Comparison of ENCODE assay signal across 11 cellular contexts in genomic region chr3:149401215-149401925, GRCh38. TPM values are rescaled to one million over a fixed set of nuclear protein-coding genes. Genes with fewer than 3 reads are reported as not detected.
DNase-seq lines count a peak whose midpoint lies in the region; TF ChIP-seq lines count a peak whose summit lies in the region.
"Had no signal": no experiment of that assay in that cellular context is flagged by ENCODE, and none has a peak within 500 bp of the region (broad histone marks: within the 10 kb centered on the region; RNA-seq: fewer than 3 reads in every experiment).

No MANE protein-coding gene starts in this region.

- no peak overlapping the region for H2AFZ ChIP-seq in hepatocyte

- H3K79me2 ChIP-seq in hepatocyte = no peaks in the 10 kb centered on the region

- intact Hi-C loops in activated CD4-positive, alpha-beta memory T cell treated with anti-CD3 and anti-CD28 coated beads for 36 hours (cut with micrococcal nuclease) = no loop called here

- no peaks in the 10 kb centered on the region for H4K20me1 ChIP-seq in hepatocyte (ENCODE audit: insufficient read depth, poor library complexity, severe bottlenecking)

- no peaks in the 10 kb centered on the region for H3K27me3 Mint-ChIP-seq in type B pancreatic cell
- H3K27me3 Mint-ChIP-seq in activated CD4-positive, alpha-beta memory T cell treated with anti-CD3 and anti-CD28 coated beads for 36 hours = peaks cover 11% of the 10 kb centered on the region

- H3K4me1 Mint-ChIP-seq in type B pancreatic cell (ENCODE audit: unreplicated experiment) = peaks cover 5% of the 10 kb centered on the region
- H3K4me1 Mint-ChIP-seq in activated CD4-positive, alpha-beta memory T cell treated with anti-CD3 and anti-CD28 coated beads for 36 hours (ENCODE audit: low read depth) = no peaks in the 10 kb centered on the region
- H3K4me1 Mint-ChIP-seq: endodermal cell had no signal

- H3K9me3 ChIP-seq in hepatocyte (ENCODE audit: low read depth) = no peaks in the 10 kb centered on the region

- H3K4me2 ChIP-seq in hepatocyte = peak overlapping the region; percentile 43

- CTCF ChIA-PET in activated CD4-positive, alpha-beta memory T cell treated with anti-CD3 and anti-CD28 coated beads for 36 hours (lab: Charles Lee) = no interaction called here

- POLR2A ChIA-PET in activated CD4-positive, alpha-beta memory T cell treated with anti-CD3 and anti-CD28 coated beads for 36 hours (lab: Charles Lee) = no interaction called here

- no peaks in the 10 kb centered on the region for H3K36me3 ChIP-seq in hepatocyte (replicated peaks; ENCODE audit: insufficient read depth, low read depth)
- H3K36me3 ChIP-seq: right atrium auricular region had no signal

- no peaks in the 10 kb centered on the region for H3K27me3 ChIP-seq in hepatocyte
- H3K27me3 ChIP-seq: right atrium auricular region had no signal

- no peak for TF ChIP-seq CTCF in hepatocyte (IDR thresholded peaks at IDR 0.05; ENCODE audit: poor library complexity)
- TF ChIP-seq CTCF in type B pancreatic cell (conservative IDR thresholded peaks at IDR 0.05) = no peak

- H3K4me3 Mint-ChIP-seq in type B pancreatic cell = no peak overlapping the region
- H3K4me3 Mint-ChIP-seq in activated CD4-positive, alpha-beta memory T cell treated with anti-CD3 and anti-CD28 coated beads for 36 hours = no peak overlapping the region
- H3K4me3 Mint-ChIP-seq: endodermal cell had no signal

- peak overlapping the region; percentile 91 for H3K27ac ChIP-seq in hepatocyte
- H3K27ac ChIP-seq: right atrium auricular region had no signal

- WGBS in hepatocyte (ENCODE audit: low lambda C conversion rate, missing lambda C conversion rate) = 56% methylated on average over 3 of the region's 3 CpGs

- DNase-seq in LoVo (ENCODE audit: low spot score) = peak; percentile 80
- peak; percentile 27 for DNase-seq in amniotic stem cell (lab: John Stamatoyannopoulos, UW)
- DNase-seq in hepatocyte (ENCODE audit: low spot score) = peak; percentile 61
- no peak for DNase-seq in type B pancreatic cell (ENCODE audit: extremely low spot score, unreplicated experiment)
- DNase-seq in activated CD4-positive, alpha-beta memory T cell treated with anti-CD3 and anti-CD28 coated beads for 36 hours = no peak
- DNase-seq in activated T-cell treated with anti-CD3 and anti-CD28 coated beads for 4 hours = no peak
- DNase-seq in activated T-cell treated with anti-CD3 and anti-CD28 coated beads, Interleukin-2, amount 50 U/mL, for 1 hour = no peak
- DNase-seq: activated gamma-delta T cell, endodermal cell, NCI-H524 had no signal

- H3K9me3 Mint-ChIP-seq in type B pancreatic cell = no peaks in the 10 kb centered on the region
- H3K9me3 Mint-ChIP-seq in activated CD4-positive, alpha-beta memory T cell treated with anti-CD3 and anti-CD28 coated beads for 36 hours = no peaks in the 10 kb centered on the region
- H3K9me3 Mint-ChIP-seq: endodermal cell had no signal

- no peaks in the 10 kb centered on the region for H3K9me2 ChIP-seq in hepatocyte (replicated peaks; ENCODE audit: insufficient read depth)

- no peaks in the 10 kb centered on the region for H3K36me3 Mint-ChIP-seq in type B pancreatic cell
- H3K36me3 Mint-ChIP-seq in activated CD4-positive, alpha-beta memory T cell treated with anti-CD3 and anti-CD28 coated beads for 36 hours = no peaks in the 10 kb centered on the region

- H3K4me1 ChIP-seq in hepatocyte (ENCODE audit: insufficient read depth) = peaks cover 21% of the 10 kb centered on the region
- H3K4me1 ChIP-seq: right atrium auricular region had no signal

- no peak overlapping the region for H3K4me3 ChIP-seq in hepatocyte
- H3K4me3 ChIP-seq: right atrium auricular region had no signal

- H3K27ac Mint-ChIP-seq in type B pancreatic cell = peak overlapping the region; percentile 72
- H3K27ac Mint-ChIP-seq in activated CD4-positive, alpha-beta memory T cell treated with anti-CD3 and anti-CD28 coated beads for 36 hours = no peak overlapping the region
- H3K27ac Mint-ChIP-seq: endodermal cell had no signal

RNA-seq across cellular contexts. Expression of gene TM4SF1, which starts 23.9 kb away (rescaled TPM):
- total RNA-seq in hepatocyte (164 and 166 TPM in 2 replicates), type B pancreatic cell (ENCODE audit: low replicate concordance) (39.4 and 82.3 TPM in 2 replicates)
- 179 and 194 TPM in 2 replicates for polyA plus RNA-seq in hepatocyte
- under 1 TPM; 0.83 to 0.92 TPM for total RNA-seq in activated CD4-positive, alpha-beta memory T cell treated with anti-CD3 and anti-CD28 coated beads for 36 hours
- total RNA-seq: endodermal cell had no signal

Comparison
In these comparisons a context has a peak if more than half of its experiments do, and no peak if none do; other contexts are left out.
1. DNase-seq: peak in LoVo (single experiment), amniotic stem cell (single experiment) and hepatocyte (single experiment); none in type B pancreatic cell (single experiment), activated CD4-positive, alpha-beta memory T cell treated with anti-CD3 and anti-CD28 coated beads for 36 hours (single experiment), activated T-cell treated with anti-CD3 and anti-CD28 coated beads for 4 hours (single experiment) and activated T-cell treated with anti-CD3 and anti-CD28 coated beads, Interleukin-2, amount 50 U/mL, for 1 hour (single experiment).
2. RNA of gene TM4SF1, which starts 23.9 kb away (total RNA-seq): 164 to 166 TPM in hepatocyte and 39.4 to 82.3 TPM in type B pancreatic cell; 0.83 to 0.92 TPM in activated CD4-positive, alpha-beta memory T cell treated with anti-CD3 and anti-CD28 coated beads for 36 hours; every median in the first group is over 10 times any median in the second.